Comparison of ENCODE assay signal across 15 cellular contexts in genomic region chr2:30282721-30283120, GRCh38. TPM values are rescaled to one million over a fixed set of nuclear protein-coding genes. Genes with fewer than 3 reads are reported as not detected.
DNase-seq lines count a peak whose midpoint lies in the region; ATAC-seq, FAIRE-seq and TF ChIP-seq lines count a peak whose summit lies in the region.
"Had no signal": no experiment of that assay in that cellular context is flagged by ENCODE, and none has a peak within 500 bp of the region (broad histone marks: within the 10 kb centered on the region; RNA-seq: fewer than 3 reads in every experiment).

No MANE protein-coding gene starts in this region.

- no peak for TF ChIP-seq CTCF in activated B cell treated with CpG ODN at 0.5 μM for 24 hours (IDR thresholded peaks at IDR 0.05)

- H3K27ac ChIP-seq in mesendoderm (ENCODE audit: low read depth, low read length), result no peak overlapping the region
- H3K27ac ChIP-seq: SJCRH30 had no signal

- H3K4me1 ChIP-seq in mesendoderm (ENCODE audit: control insufficient read depth, low read depth, low read length), result no peaks in the 10 kb centered on the region

- H3K23ac ChIP-seq in mesendoderm (ENCODE audit: low read length), result no peak overlapping the region

- H3K27me3 ChIP-seq in mesendoderm (ENCODE audit: insufficient read depth, low read length, poor library complexity), result no peaks in the 10 kb centered on the region
- H3K27me3 ChIP-seq: SJCRH30 had no signal

- no peak for FAIRE-seq in urothelium cell line (lab: Jason Lieb, UNC)
- FAIRE-seq: H1 had no signal

- no peaks in the 10 kb centered on the region for H3K9me3 Mint-ChIP-seq in activated B cell treated with CpG ODN at 0.5 μM for 24 hours
- H3K9me3 Mint-ChIP-seq in stimulated activated memory B cell treated with anti-CD40 and anti-IgM and Interleukin-4, amounts not matched to agents 10 μg/mL and 1 μg/mL and 100 μg/mL, for 72 hours, result peaks cover 7% of the 10 kb centered on the region

- ATAC-seq in activated B cell treated with CpG ODN at 0.5 μM for 24 hours (ENCODE audit: low read depth), result peak; percentile 23
- peak; percentile 73 for ATAC-seq in stimulated activated memory B cell treated with anti-CD40 and anti-IgM and Interleukin-4, amounts not matched to agents 10 μg/mL and 1 μg/mL and 100 μg/mL, for 72 hours
- no peak for ATAC-seq in GM19452 (IDR thresholded peaks at IDR 0.05; ENCODE audit: unreplicated experiment)

- no peak overlapping the region for H3K56ac ChIP-seq in mesendoderm (ENCODE audit: low read length)

- no peak overlapping the region for H4K8ac ChIP-seq in mesendoderm (ENCODE audit: low read depth, low read length)

- H3K18ac ChIP-seq in mesendoderm (ENCODE audit: low read length), result no peak overlapping the region

- no peaks in the 10 kb centered on the region for H3K27me3 Mint-ChIP-seq in activated B cell treated with CpG ODN at 0.5 μM for 24 hours
- no peaks in the 10 kb centered on the region for H3K27me3 Mint-ChIP-seq in stimulated activated memory B cell treated with anti-CD40 and anti-IgM and Interleukin-4, amounts not matched to agents 10 μg/mL and 1 μg/mL and 100 μg/mL, for 72 hours

- no peaks in the 10 kb centered on the region for H3K36me3 ChIP-seq in mesendoderm (ENCODE audit: control insufficient read depth, insufficient read depth, low read length)
- H3K36me3 ChIP-seq: SJCRH30 had no signal

- CTCF ChIA-PET in activated B cell treated with CpG ODN at 0.5 μM for 24 hours (lab: Charles Lee), result interaction anchor here (0.8 to 3.3 kb wide), 7 partner anchors 11 to 74 kb away, joined by 3 to 15 read pairs (median 5); no protein-coding TSS in a partner anchor

- WGBS in mesendoderm (ENCODE audit: extremely low coverage, insufficient coverage, low lambda C conversion rate), result no CpG with 5 or more reads among the region's 4 CpGs

- no peak overlapping the region for H2BK15ac ChIP-seq in mesendoderm (replicated peaks; ENCODE audit: low read depth)

- intact Hi-C loops in activated B cell treated with CpG ODN at 0.5 μM for 24 hours (cut with micrococcal nuclease), result loop anchor here (1.0 to 2.0 kb wide), 5 partner anchors 9 to 136 kb away; no protein-coding TSS in a partner anchor

- POLR2A ChIA-PET in activated B cell treated with CpG ODN at 0.5 μM for 24 hours (lab: Charles Lee), result interaction anchor here (0.6 to 5.0 kb wide), 23 partner anchors 10 to 207 kb away, joined by 3 to 86 read pairs (median 4); partner anchors contain the start of genes LBH, LCLAT1 and YPEL5

- no peak overlapping the region for H2BK120ac ChIP-seq in mesendoderm (ENCODE audit: low read depth, low read length)

- no peak overlapping the region for H3K4me2 ChIP-seq in mesendoderm (ENCODE audit: low read length)

- no peak overlapping the region for H3K9ac ChIP-seq in mesendoderm (ENCODE audit: low read length)

- no peaks in the 10 kb centered on the region for H3K36me3 Mint-ChIP-seq in activated B cell treated with CpG ODN at 0.5 μM for 24 hours (ENCODE audit: low read depth)
- H3K36me3 Mint-ChIP-seq in stimulated activated memory B cell treated with anti-CD40 and anti-IgM and Interleukin-4, amounts not matched to agents 10 μg/mL and 1 μg/mL and 100 μg/mL, for 72 hours, result peaks cover 9% of the 10 kb centered on the region

- H3K4me3 ChIP-seq in mesendoderm (ENCODE audit: low read length), result no peak overlapping the region
- H3K4me3 ChIP-seq: SJCRH30 had no signal

- H3K4me1 Mint-ChIP-seq in activated B cell treated with CpG ODN at 0.5 μM for 24 hours, result peaks cover 98% of the 10 kb centered on the region
- peaks cover 84% of the 10 kb centered on the region for H3K4me1 Mint-ChIP-seq in stimulated activated memory B cell treated with anti-CD40 and anti-IgM and Interleukin-4, amounts not matched to agents 10 μg/mL and 1 μg/mL and 100 μg/mL, for 72 hours

- H4K5ac ChIP-seq in mesendoderm (ENCODE audit: low read length), result no peak overlapping the region

- H2AK5ac ChIP-seq in mesendoderm (ENCODE audit: low read length), result peak overlapping the region; percentile 82

- H3K79me1 ChIP-seq in mesendoderm (ENCODE audit: low read length), result no peaks in the 10 kb centered on the region

- no peaks in the 10 kb centered on the region for H3K79me2 ChIP-seq in mesendoderm (ENCODE audit: control insufficient read depth, insufficient read depth, low read length)

- no peak overlapping the region for H3K4ac ChIP-seq in mesendoderm (ENCODE audit: low read depth, low read length)

- H2BK5ac ChIP-seq in mesendoderm (ENCODE audit: low read length), result no peak overlapping the region

- peak overlapping the region; percentile 20 for H3K4me3 Mint-ChIP-seq in activated B cell treated with CpG ODN at 0.5 μM for 24 hours
- H3K4me3 Mint-ChIP-seq in stimulated activated memory B cell treated with anti-CD40 and anti-IgM and Interleukin-4, amounts not matched to agents 10 μg/mL and 1 μg/mL and 100 μg/mL, for 72 hours, result no peak overlapping the region

- peak overlapping the region; percentile 82 for H3K27ac Mint-ChIP-seq in activated B cell treated with CpG ODN at 0.5 μM for 24 hours
- peak overlapping the region; percentile 88 for H3K27ac Mint-ChIP-seq in stimulated activated memory B cell treated with anti-CD40 and anti-IgM and Interleukin-4, amounts not matched to agents 10 μg/mL and 1 μg/mL and 100 μg/mL, for 72 hours

- DNase-seq in ELF-1 (ENCODE audit: low read depth, low spot score) (peak; percentile 21), activated B cell treated with CpG ODN at 0.5 μM for 24 hours (no peak), mesendoderm (no peak), ecto neural progenitor cell (ENCODE audit: low spot score) (no peak), urothelium cell line (ENCODE audit: low spot score) (no peak)
- DNase-seq: DMS79 treated with DMSO at 0.1 percent for 48 hours, GF-D8, NCI-H1436, NCI-H1930, NCI-H345, NCI-H526, SJCRH30 had no signal

RNA-seq across cellular contexts. Expression of gene LBH, which starts 51.4 kb away (rescaled TPM):
- 120 and 131 TPM in 2 replicates for total RNA-seq in activated B cell treated with CpG ODN at 0.5 μM for 24 hours
- polyA plus RNA-seq in mesendoderm (2013, experiment 1 of 2), result 34.2 TPM
- 31.9 TPM for polyA plus RNA-seq in mesendoderm (2013, experiment 2 of 2)
